Comparison of ENCODE assay signal across 23 cellular contexts in the genomic region with DNA sequence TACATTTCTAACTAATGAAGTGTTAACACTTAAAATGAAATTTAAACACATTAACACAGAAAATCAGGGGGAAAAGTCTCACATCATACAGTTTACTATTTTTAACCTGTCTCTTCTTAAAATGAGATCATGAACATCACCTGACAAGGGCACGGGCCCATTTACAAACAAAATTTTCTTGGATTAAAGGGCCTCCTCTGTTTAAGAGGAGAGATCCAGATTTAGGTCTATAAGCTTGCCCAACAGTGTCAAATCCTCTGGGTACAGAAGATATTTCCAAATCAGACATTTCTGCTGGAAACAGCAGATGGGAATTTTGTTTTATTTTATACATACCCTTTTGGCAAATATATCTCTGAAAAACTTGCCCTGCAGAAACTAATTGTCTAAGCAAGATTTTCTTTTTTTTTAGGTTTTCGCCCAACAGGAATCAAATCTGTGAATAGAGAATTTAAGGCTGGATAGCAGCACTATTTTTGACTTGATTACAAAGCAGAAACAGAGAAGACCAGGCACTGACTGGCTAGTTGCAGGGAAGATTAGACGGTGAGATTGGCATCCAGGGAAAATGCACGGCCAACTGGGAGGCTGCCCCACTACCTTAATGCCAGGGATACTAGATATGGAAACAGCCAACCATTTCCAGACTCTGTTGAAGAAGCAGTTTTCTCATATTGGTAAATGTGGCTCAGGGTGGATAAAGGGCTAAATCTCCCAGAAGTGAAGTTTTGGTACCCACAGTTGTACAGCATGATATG.
A peak's percentile ranks its signal among the peaks of the same experiment; 100 is the strongest.
DNase-seq lines count a peak whose midpoint lies in the region; ATAC-seq and TF ChIP-seq lines count a peak whose summit lies in the region.
"Had no signal": no experiment of that assay in that cellular context is flagged by ENCODE, and none has a peak within 500 bp of the region (broad histone marks: within the 10 kb centered on the region; RNA-seq: fewer than 3 reads in every experiment).

No MANE protein-coding gene starts in this region.

- TF ChIP-seq CTCF in SK-N-SH (IDR thresholded peaks at IDR 0.05) (no peak), foreskin keratinocyte (conservative IDR thresholded peaks at IDR 0.05) (no peak)

- H3K27me3 ChIP-seq in SK-N-SH (ENCODE audit: insufficient read depth) (no peaks in the 10 kb centered on the region), neuronal stem cell (ENCODE audit: control insufficient read depth in 3 of 3, insufficient read depth in 3 of 3, low read depth in 1 of 3, low read length in 3 of 3) (no peaks in the 10 kb centered on the region), foreskin keratinocyte (no peaks in the 10 kb centered on the region)
- H3K27me3 ChIP-seq: MG63 had no signal

- H2AFZ ChIP-seq in SK-N-SH (ENCODE audit: low read depth) (no peak overlapping the region), neuronal stem cell (ENCODE audit: low read length) (no peak overlapping the region)
- H2AFZ ChIP-seq: GM23338 had no signal

- no peaks in the 10 kb centered on the region for H3K9me2 ChIP-seq in SK-N-SH

- H3K4me2 ChIP-seq in SK-N-SH (no peak overlapping the region), neuronal stem cell (ENCODE audit: insufficient read depth, low read length, poor library complexity, severe bottlenecking) (no peak overlapping the region)
- H3K4me2 ChIP-seq: GM23338 had no signal

- H3K9ac ChIP-seq in SK-N-SH (no peak overlapping the region), neuronal stem cell (ENCODE audit: low read depth, low read length, poor library complexity) (peak overlapping the region; percentile 63)

- DNase-seq in SK-N-SH (no peak), fibroblast of gingiva (ENCODE audit: low read depth) (peak; percentile 21), neuronal stem cell (ENCODE audit: low spot score) (no peak), superior temporal gyrus (ENCODE audit: extremely low spot score) (peak; percentile 45), mucosa of gallbladder (ENCODE audit: low spot score) (no peak), foreskin keratinocyte (no peak), NCI-H510A (lab: John Stamatoyannopoulos, UW) (no peak)
- DNase-seq: AML-193, DMS79 treated with DMSO at 0.1 percent for 48 hours, IMR-90, Karpas-422, MG63, NCI-H1092, NCI-H1436 treated with DMSO at 0.1 percent for 48 hours, NCI-H2081, NCI-H2171 treated with DMSO at 0.1 percent for 48 hours, NCI-H446 treated with DMSO at 0.1 percent for 48 hours, NCI-H82, SHP77 had no signal

- no peaks in the 10 kb centered on the region for H4K20me1 ChIP-seq in SK-N-SH (ENCODE audit: insufficient read depth)

- no peak for TF ChIP-seq RAD21 in SK-N-SH (IDR thresholded peaks at IDR 0.05; ENCODE audit: low read length)

- H3K79me1 ChIP-seq in neuronal stem cell (ENCODE audit: low read depth, low read length) = no peaks in the 10 kb centered on the region

- ATAC-seq in SK-N-SH treated with all-trans-retinoic acid at 6 μM for 48 hours (no peak), foreskin keratinocyte (no peak)
- ATAC-seq: GM23338, HCT116 had no signal

- no peak overlapping the region for H4K91ac ChIP-seq in neuronal stem cell (ENCODE audit: low read depth, low read length, poor library complexity)

- H2AK5ac ChIP-seq in neuronal stem cell (ENCODE audit: low read depth, low read length) = no peak overlapping the region

- H3K4me1 ChIP-seq in SK-N-SH (ENCODE audit: control insufficient read depth in 1 of 2, insufficient read depth in 2 of 2, low read depth in 1 of 2, low read length in 1 of 2) (peaks cover 12 to 13% of the 10 kb centered on the region in 2 experiments; a peak in 3 of 4 replicates), neuronal stem cell (ENCODE audit: control insufficient read depth in 2 of 2, insufficient read depth in 1 of 2, low read depth in 1 of 2, low read length in 2 of 2) (no peaks in the 10 kb centered on the region), foreskin keratinocyte (peaks cover under 1% of the 10 kb centered on the region)

- no peak overlapping the region for H2BK5ac ChIP-seq in neuronal stem cell (ENCODE audit: low read length)

- no peak overlapping the region for H2BK120ac ChIP-seq in neuronal stem cell (ENCODE audit: low read depth, low read length)

- no peak overlapping the region for H2BK15ac ChIP-seq in neuronal stem cell (ENCODE audit: low read length)

- H3K79me2 ChIP-seq in SK-N-SH (ENCODE audit: insufficient read depth) = no peaks in the 10 kb centered on the region

- H3K27ac ChIP-seq in SK-N-SH (ENCODE audit: low read depth in 2 of 2, low read length in 1 of 2) (no peak overlapping the region), neuronal stem cell (replicated peaks; ENCODE audit: low read length) (no peak overlapping the region), foreskin keratinocyte (no peak overlapping the region)
- H3K27ac ChIP-seq: 22Rv1 had no signal

- no peak overlapping the region for H3K18ac ChIP-seq in neuronal stem cell (ENCODE audit: low read length)

- no peaks in the 10 kb centered on the region for H3K9me3 ChIP-seq in SK-N-SH
- no peaks in the 10 kb centered on the region for H3K9me3 ChIP-seq in neuronal stem cell (replicated peaks in 1 of 2; ENCODE audit: control insufficient read depth in 2 of 2, insufficient read depth in 1 of 2, low read depth in 1 of 2, low read length in 2 of 2)
- H3K9me3 ChIP-seq: MG63 had no signal

- POLR2A ChIA-PET in SK-N-SH (lab: Yijun Ruan, JAX) = no interaction called here

- CTCF ChIA-PET in SK-N-SH (lab: Yijun Ruan, JAX) = interaction anchor here (1.2 kb wide), 1 partner anchor 8 kb away, joined by 3 read pairs; no protein-coding TSS in a partner anchor

- WGBS in SK-N-SH (ENCODE audit: low lambda C conversion rate) = 96% methylated on average over 4 of the region's 4 CpGs
- WGBS in neuronal stem cell (ENCODE audit: extremely low coverage in 2 of 2, insufficient read length in 2 of 2, insufficient replicate concordance in 1 of 2), 2 donors = no CpG with 5 or more reads among the region's 4 CpGs

- no peak overlapping the region for H3K4ac ChIP-seq in neuronal stem cell (ENCODE audit: low read length)

- no peak overlapping the region for H4K8ac ChIP-seq in neuronal stem cell (ENCODE audit: low read depth, low read length)

- no peak overlapping the region for H3K14ac ChIP-seq in neuronal stem cell (ENCODE audit: low read length)

- no peaks in the 10 kb centered on the region for H3K36me3 ChIP-seq in SK-N-SH (replicated peaks in 1 of 2; ENCODE audit: control insufficient read depth in 1 of 2, insufficient read depth in 2 of 2, low read length in 1 of 2)
- H3K36me3 ChIP-seq in neuronal stem cell (replicated peaks in 1 of 2; ENCODE audit: control insufficient read depth in 2 of 2, insufficient read depth in 2 of 2, low read length in 2 of 2) = no peaks in the 10 kb centered on the region
- H3K36me3 ChIP-seq: MG63 had no signal

- no peak for TF ChIP-seq EP300 in SK-N-SH (IDR thresholded peaks at IDR 0.05; ENCODE audit: borderline replicate concordance in 1 of 2, low read depth in 1 of 2, low read length in 1 of 2)

- no peak overlapping the region for H3K4me3 ChIP-seq in SK-N-SH (ENCODE audit: low read depth in 2 of 2, low read length in 1 of 2)
- no peak overlapping the region for H3K4me3 ChIP-seq in neuronal stem cell (ENCODE audit: low read length in 2 of 2)
- H3K4me3 ChIP-seq: GM23338, MG63 had no signal

- H3K23ac ChIP-seq in neuronal stem cell (ENCODE audit: low read depth, low read length, poor library complexity) = no peak overlapping the region

- peaks cover 7% of the 10 kb centered on the region for H3F3A ChIP-seq in SK-N-SH (replicated peaks; ENCODE audit: insufficient read depth)

- no peak overlapping the region for H2BK12ac ChIP-seq in neuronal stem cell (ENCODE audit: low read length)

TF ChIP-seq in SK-N-SH, 30 proteins besides CTCF, POLR2A, EP300 and RAD21:
- TF ChIP-seq GATA2 (CRISPR knock-in tag; IDR thresholded peaks at IDR 0.05) = peak; percentile 49; the same call in 1 of the 2 replicates
- no peak for TF ChIP-seq EZH2phosphoT487 (IDR thresholded peaks at IDR 0.05; ENCODE audit: borderline replicate concordance, low read depth)
- TF ChIP-seq, protein P1, sequence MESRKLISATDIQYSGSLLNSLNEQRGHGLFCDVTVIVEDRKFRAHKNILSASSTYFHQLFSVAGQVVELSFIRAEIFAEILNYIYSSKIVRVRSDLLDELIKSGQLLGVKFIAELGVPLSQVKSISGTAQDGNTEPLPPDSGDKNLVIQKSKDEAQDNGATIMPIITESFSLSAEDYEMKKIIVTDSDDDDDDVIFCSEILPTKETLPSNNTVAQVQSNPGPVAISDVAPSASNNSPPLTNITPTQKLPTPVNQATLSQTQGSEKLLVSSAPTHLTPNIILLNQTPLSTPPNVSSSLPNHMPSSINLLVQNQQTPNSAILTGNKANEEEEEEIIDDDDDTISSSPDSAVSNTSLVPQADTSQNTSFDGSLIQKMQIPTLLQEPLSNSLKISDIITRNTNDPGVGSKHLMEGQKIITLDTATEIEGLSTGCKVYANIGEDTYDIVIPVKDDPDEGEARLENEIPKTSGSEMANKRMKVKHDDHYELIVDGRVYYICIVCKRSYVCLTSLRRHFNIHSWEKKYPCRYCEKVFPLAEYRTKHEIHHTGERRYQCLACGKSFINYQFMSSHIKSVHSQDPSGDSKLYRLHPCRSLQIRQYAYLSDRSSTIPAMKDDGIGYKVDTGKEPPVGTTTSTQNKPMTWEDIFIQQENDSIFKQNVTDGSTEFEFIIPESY (IDR thresholded peaks at IDR 0.05; ENCODE audit: borderline replicate concordance, low read depth) = no peak
TF ChIP-seq in SK-N-SH: peak in this region for 1.

TF ChIP-seq in SK-N-SH treated with all-trans-retinoic acid at 6 μM for 48 hours, 23 proteins besides CTCF, POLR2A, EP300 and RAD21 (continues in another document):
- no peak for TF ChIP-seq ZC3H10 (CRISPR knock-in tag; IDR thresholded peaks at IDR 0.05)
- TF ChIP-seq ZNF8 (CRISPR knock-in tag; IDR thresholded peaks at IDR 0.05) = no peak
- no peak for TF ChIP-seq ZFP30 (CRISPR knock-in tag; IDR thresholded peaks at IDR 0.05)
- TF ChIP-seq CSDC2 (CRISPR knock-in tag; IDR thresholded peaks at IDR 0.05) = no peak
- TF ChIP-seq ZFP3 (CRISPR knock-in tag; IDR thresholded peaks at IDR 0.05) = no peak
- no peak for TF ChIP-seq TOX (CRISPR knock-in tag; IDR thresholded peaks at IDR 0.05; ENCODE audit: borderline replicate concordance)
- TF ChIP-seq, protein P2, sequence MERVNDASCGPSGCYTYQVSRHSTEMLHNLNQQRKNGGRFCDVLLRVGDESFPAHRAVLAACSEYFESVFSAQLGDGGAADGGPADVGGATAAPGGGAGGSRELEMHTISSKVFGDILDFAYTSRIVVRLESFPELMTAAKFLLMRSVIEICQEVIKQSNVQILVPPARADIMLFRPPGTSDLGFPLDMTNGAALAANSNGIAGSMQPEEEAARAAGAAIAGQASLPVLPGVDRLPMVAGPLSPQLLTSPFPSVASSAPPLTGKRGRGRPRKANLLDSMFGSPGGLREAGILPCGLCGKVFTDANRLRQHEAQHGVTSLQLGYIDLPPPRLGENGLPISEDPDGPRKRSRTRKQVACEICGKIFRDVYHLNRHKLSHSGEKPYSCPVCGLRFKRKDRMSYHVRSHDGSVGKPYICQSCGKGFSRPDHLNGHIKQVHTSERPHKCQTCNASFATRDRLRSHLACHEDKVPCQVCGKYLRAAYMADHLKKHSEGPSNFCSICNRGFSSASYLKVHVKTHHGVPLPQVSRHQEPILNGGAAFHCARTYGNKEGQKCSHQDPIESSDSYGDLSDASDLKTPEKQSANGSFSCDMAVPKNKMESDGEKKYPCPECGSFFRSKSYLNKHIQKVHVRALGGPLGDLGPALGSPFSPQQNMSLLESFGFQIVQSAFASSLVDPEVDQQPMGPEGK (CRISPR knock-in tag; IDR thresholded peaks at IDR 0.05; ENCODE audit: borderline replicate concordance) = no peak

Comparison
In these comparisons a context has a peak if more than half of its experiments do, and no peak if none do; other contexts are left out.
1. DNase-seq: peak in fibroblast of gingiva (single experiment) and superior temporal gyrus (single experiment); none in SK-N-SH (single experiment), neuronal stem cell (single experiment), mucosa of gallbladder (single experiment), foreskin keratinocyte (0 of 2) and NCI-H510A (single experiment).